13 cellular contexts compared by ENCODE assay signal in the genomic region with DNA sequence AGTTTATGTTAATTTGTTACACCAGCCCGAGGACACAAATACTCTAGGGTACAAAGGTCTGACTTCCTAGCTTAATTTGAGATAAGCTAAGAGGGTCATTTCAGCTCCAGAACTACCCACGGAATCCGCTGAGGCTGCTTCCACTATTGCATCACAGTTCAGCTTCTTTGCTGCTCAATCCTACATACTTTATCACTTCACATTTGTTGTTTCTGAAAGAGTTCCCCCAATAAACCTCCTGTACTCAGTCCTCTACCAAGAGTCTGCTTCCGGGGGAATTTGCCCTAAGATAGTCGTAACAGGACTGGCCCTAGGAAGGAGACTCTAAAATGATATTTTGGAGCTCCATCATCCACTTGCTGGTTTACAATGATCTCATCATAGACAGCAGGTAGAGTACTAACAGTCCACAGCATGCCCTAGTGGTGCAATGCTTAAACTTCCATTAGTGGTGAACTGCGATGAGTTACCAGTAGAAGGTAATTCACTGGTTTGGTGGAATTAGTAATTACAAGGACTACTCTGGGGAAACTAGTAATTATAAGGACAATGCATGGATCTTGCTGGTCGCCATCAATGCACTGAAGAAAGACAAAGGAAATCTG.
DNase-seq lines count a peak whose midpoint lies in the region; ATAC-seq, FAIRE-seq and TF ChIP-seq lines count a peak whose summit lies in the region.
"Had no signal": no experiment of that assay in that cellular context is flagged by ENCODE, and none has a peak within 500 bp of the region (broad histone marks: within the 10 kb centered on the region; RNA-seq: fewer than 3 reads in every experiment).

No MANE protein-coding gene starts in this region.

- DNase-seq in D721Med (ENCODE audit: insufficient read length, low spot score) (no peak), SK-N-SH (no peak), epidermal melanocyte (ENCODE audit: insufficient read length, low spot score) (no peak), KG1 (lab: John Stamatoyannopoulos, UW) (no peak), Peyer's patch (no peak)
- DNase-seq: dermis blood vessel endothelial cell, Kasumi-1, NCI-H510A, psoas muscle had no signal

- TF ChIP-seq POLR2A in Peyer's patch (IDR thresholded peaks at IDR 0.05): no peak

- H3K4me3 ChIP-seq in HEK293 (ENCODE audit: low read depth, low read length) (no peak overlapping the region), SK-N-SH (ENCODE audit: low read depth in 2 of 2, low read length in 1 of 2) (no peak overlapping the region), liver (ENCODE audit: low read depth in 1 of 3, low read length in 3 of 3) (no peak overlapping the region), Peyer's patch (no peak overlapping the region)
- H3K4me3 ChIP-seq: psoas muscle, tibial nerve had no signal

- CTCF ChIA-PET in HEK293 (lab: Yijun Ruan, JAX): interaction anchor here (0.6 to 1.5 kb wide), 4 partner anchors 19 to 74 kb away, joined by 3 to 4 read pairs (median 3); no protein-coding TSS in a partner anchor
- CTCF ChIA-PET in SK-N-SH (lab: Yijun Ruan, JAX): interaction anchor here (0.6 to 1.8 kb wide), 2 partner anchors 27 to 175 kb away, joined by 3 to 9 read pairs; no protein-coding TSS in a partner anchor

- ATAC-seq in GM19463 (IDR thresholded peaks at IDR 0.05; ENCODE audit: unreplicated experiment): no peak
- ATAC-seq: psoas muscle had no signal

- WGBS in SK-N-SH (ENCODE audit: low lambda C conversion rate): 71% methylated on average over 7 of the region's 7 CpGs
- WGBS in liver: 64% methylated on average over 7 of the region's 7 CpGs

- H4K20me1 ChIP-seq in SK-N-SH (ENCODE audit: insufficient read depth): no peaks in the 10 kb centered on the region

- no peaks in the 10 kb centered on the region for H3K9me3 ChIP-seq in HEK293 (ENCODE audit: control insufficient read depth, insufficient read depth, low read depth, low read length)
- H3K9me3 ChIP-seq in SK-N-SH: no peaks in the 10 kb centered on the region
- no peaks in the 10 kb centered on the region for H3K9me3 ChIP-seq in liver (ENCODE audit: control insufficient read depth in 4 of 4, low read length in 3 of 4)
- H3K9me3 ChIP-seq in Peyer's patch: no peaks in the 10 kb centered on the region
- H3K9me3 ChIP-seq: psoas muscle, tibial nerve had no signal

- H3K27me3 ChIP-seq in SK-N-SH (ENCODE audit: insufficient read depth) (no peaks in the 10 kb centered on the region), liver (ENCODE audit: control insufficient read depth in 4 of 4, insufficient read depth in 4 of 4, low read length in 3 of 4) (no peaks in the 10 kb centered on the region), Peyer's patch (no peaks in the 10 kb centered on the region)
- H3K27me3 ChIP-seq: tibial nerve had no signal

- no peaks in the 10 kb centered on the region for H3K79me2 ChIP-seq in SK-N-SH (ENCODE audit: insufficient read depth)

- TF ChIP-seq CTCF in D721Med (IDR thresholded peaks at IDR 0.05; ENCODE audit: insufficient read depth, missing control alignments) (peak; percentile 66), HEK293 (tag by site-specific recombination; IDR thresholded peaks at IDR 0.05) (no peak), SK-N-SH (IDR thresholded peaks at IDR 0.05) (peak; percentile 35; the same call in 1 of the 2 replicates), liver (IDR thresholded peaks at IDR 0.05; ENCODE audit: low read depth, low read length, missing input control) (no peak), Peyer's patch (IDR thresholded peaks at IDR 0.05) (no peak)

- no peak for TF ChIP-seq EP300 in SK-N-SH (IDR thresholded peaks at IDR 0.05; ENCODE audit: borderline replicate concordance in 1 of 2, low read depth in 1 of 2, low read length in 1 of 2)

- no peak overlapping the region for H3K4me2 ChIP-seq in SK-N-SH

- no peak overlapping the region for H3K9ac ChIP-seq in SK-N-SH
- H3K9ac ChIP-seq in liver (ENCODE audit: low read depth in 1 of 2, low read length in 2 of 2): no peak overlapping the region

- H3K36me3 ChIP-seq in HEK293 (ENCODE audit: control insufficient read depth in 2 of 2, insufficient read depth in 1 of 2, low read length in 2 of 2) (no peaks in the 10 kb centered on the region), SK-N-SH (replicated peaks in 1 of 2; ENCODE audit: control insufficient read depth in 1 of 2, insufficient read depth in 2 of 2, low read length in 1 of 2) (no peaks in the 10 kb centered on the region), liver (ENCODE audit: control insufficient read depth in 4 of 4, insufficient read depth in 3 of 4, low read depth in 1 of 4, low read length in 3 of 4) (no peaks in the 10 kb centered on the region), Peyer's patch (no peaks in the 10 kb centered on the region)
- H3K36me3 ChIP-seq: tibial nerve had no signal

- POLR2A ChIA-PET in HEK293 (lab: Yijun Ruan, JAX): no interaction called here
- POLR2A ChIA-PET in SK-N-SH (lab: Yijun Ruan, JAX): no interaction called here

- TF ChIP-seq RAD21 in SK-N-SH (IDR thresholded peaks at IDR 0.05; ENCODE audit: low read length) (0 out of 2 replicates have a peak, but pooled peaks have one; percentile 11), liver (IDR thresholded peaks at IDR 0.05) (peak; percentile 28 to 50)

- no peaks in the 10 kb centered on the region for H3K9me2 ChIP-seq in SK-N-SH

- H2AFZ ChIP-seq in SK-N-SH (ENCODE audit: low read depth): no peak overlapping the region

- H3K27ac ChIP-seq in HEK293 (ENCODE audit: extremely low read depth, low read depth, low read length): no peak overlapping the region
- no peak overlapping the region for H3K27ac ChIP-seq in SK-N-SH (ENCODE audit: low read depth in 2 of 2, low read length in 1 of 2)
- H3K27ac ChIP-seq in liver (ENCODE audit: low read depth in 1 of 2, low read length in 2 of 2): no peak overlapping the region
- no peak overlapping the region for H3K27ac ChIP-seq in Peyer's patch
- H3K27ac ChIP-seq: psoas muscle, tibial nerve had no signal

- H3K4me1 ChIP-seq in HEK293 (ENCODE audit: control insufficient read depth, insufficient read depth, low read length) (no peaks in the 10 kb centered on the region), SK-N-SH (ENCODE audit: control insufficient read depth in 1 of 2, insufficient read depth in 2 of 2, low read depth in 1 of 2, low read length in 1 of 2) (peaks cover 0 to 6% of the 10 kb centered on the region in 2 experiments; a peak in 1 of 4 replicates), liver (ENCODE audit: control insufficient read depth in 4 of 4, insufficient read depth in 4 of 4, low read length in 3 of 4) (peaks cover 0 to 2% (median 0%) of the 10 kb centered on the region in 4 donors), Peyer's patch (no peaks in the 10 kb centered on the region)
- H3K4me1 ChIP-seq: psoas muscle, tibial nerve had no signal

- H3F3A ChIP-seq in SK-N-SH (replicated peaks; ENCODE audit: insufficient read depth): no peaks in the 10 kb centered on the region

- FAIRE-seq in D721Med (lab: Jason Lieb, UNC): no peak

TF ChIP-seq in HEK293, 187 proteins besides CTCF, POLR2A, EP300 and RAD21:
- TF ChIP-seq ZFP69B (tag by site-specific recombination; IDR thresholded peaks at IDR 0.05): no peak
- peak; percentile 89 for TF ChIP-seq TRIM28 (IDR thresholded peaks at IDR 0.05; ENCODE audit: borderline replicate concordance, low read length)
- TF ChIP-seq ZNF19 (tag by site-specific recombination; IDR thresholded peaks at IDR 0.05; ENCODE audit: low read depth): no peak
- no peak for TF ChIP-seq ZNF664 (tag by site-specific recombination; IDR thresholded peaks at IDR 0.05)
- no peak for TF ChIP-seq ZNF335 (tag by site-specific recombination; conservative IDR thresholded peaks at IDR 0.05)
- no peak for TF ChIP-seq ZBTB1 (tag by site-specific recombination; IDR thresholded peaks at IDR 0.05)
- TF ChIP-seq ZNF654 (tag by site-specific recombination; IDR thresholded peaks at IDR 0.05; ENCODE audit: low read depth): peak; percentile 22; the same call in 1 of the 2 replicates

TF ChIP-seq in SK-N-SH, 30 proteins besides CTCF, POLR2A, EP300 and RAD21 (continues in another document):
- no peak for TF ChIP-seq JUND (IDR thresholded peaks at IDR 0.05)
- TF ChIP-seq RCOR1 (IDR thresholded peaks at IDR 0.05; ENCODE audit: low read length): no peak
- TF ChIP-seq FOXM1 (IDR thresholded peaks at IDR 0.05; ENCODE audit: low read depth): no peak
- no peak for TF ChIP-seq TAF1 (IDR thresholded peaks at IDR 0.05; ENCODE audit: borderline replicate concordance, low read depth, low read length)
- TF ChIP-seq RXRA (IDR thresholded peaks at IDR 0.05; ENCODE audit: borderline replicate concordance, low read depth): no peak

TF ChIP-seq in liver, 16 proteins besides CTCF, POLR2A, EP300 and RAD21:
- TF ChIP-seq FOXA2 (IDR thresholded peaks at IDR 0.05) (no peak), RXRA (IDR thresholded peaks at IDR 0.05) (no peak), HNF4A (conservative IDR thresholded peaks at IDR 0.05) (peak in 1 of 2 donors; percentile 5), SP1 (IDR thresholded peaks at IDR 0.05) (no peak), HNF4G (IDR thresholded peaks at IDR 0.05) (no peak)
- TF ChIP-seq, protein P1, sequence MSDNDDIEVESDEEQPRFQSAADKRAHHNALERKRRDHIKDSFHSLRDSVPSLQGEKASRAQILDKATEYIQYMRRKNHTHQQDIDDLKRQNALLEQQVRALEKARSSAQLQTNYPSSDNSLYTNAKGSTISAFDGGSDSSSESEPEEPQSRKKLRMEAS (IDR thresholded peaks at IDR 0.05): no peak

Comparison
In these comparisons a context has a peak if more than half of its experiments do, and no peak if none do; other contexts are left out.
1. CTCF ChIP-seq: peak in D721Med (single experiment) and SK-N-SH (single experiment); none in HEK293 (single experiment), liver (single experiment) and Peyer's patch (0 of 6).